ENCODE assay signal across 1 cellular context in genomic region chr6:47090881-47091280, GRCh38.
TF ChIP-seq lines count a peak whose summit lies in the region.

No MANE protein-coding gene starts in this region.

TF ChIP-seq in GM23338, 12 proteins besides CTCF, POLR2A, EP300 and RAD21 (continued from another document):
- TF ChIP-seq ZNF462 (CRISPR knock-in tag; IDR thresholded peaks at IDR 0.05) (no peak), JUNB (IDR thresholded peaks at IDR 0.05; ENCODE audit: unreplicated experiment) (no peak), ZNF331 (CRISPR knock-in tag; IDR thresholded peaks at IDR 0.05; ENCODE audit: low read depth) (no peak), POLR2AphosphoS5 (IDR thresholded peaks at IDR 0.05; ENCODE audit: low read depth) (no peak), EZH2 (IDR thresholded peaks at IDR 0.05; ENCODE audit: low read depth, unreplicated experiment) (no peak), NANOG (IDR thresholded peaks at IDR 0.05; ENCODE audit: borderline replicate concordance) (no peak)
